21 cellular contexts compared by ENCODE assay signal in the genomic region with DNA sequence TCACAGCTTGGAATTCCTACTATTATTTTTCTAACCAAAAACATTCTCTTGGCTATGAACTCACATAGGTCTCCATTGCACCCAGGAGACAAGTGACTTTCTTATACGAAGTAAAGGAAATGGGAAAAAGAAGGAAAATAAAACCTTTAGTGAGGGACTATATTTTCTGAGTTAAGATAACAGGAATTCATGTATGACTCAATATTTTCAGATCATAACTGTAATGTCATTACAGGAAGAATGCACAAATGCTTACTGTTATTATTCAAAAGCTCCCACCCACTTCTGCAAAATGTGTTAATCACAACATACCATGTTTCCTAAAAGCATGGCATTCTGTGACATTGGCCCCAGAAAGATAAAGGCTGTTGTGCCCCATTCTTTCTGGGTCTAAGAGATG.
DNase-seq lines count a peak whose midpoint lies in the region; ATAC-seq and TF ChIP-seq lines count a peak whose summit lies in the region.
"Had no signal": no experiment of that assay in that cellular context is flagged by ENCODE, and none has a peak within 500 bp of the region (broad histone marks: within the 10 kb centered on the region; RNA-seq: fewer than 3 reads in every experiment).

No MANE protein-coding gene starts in this region.

- H3K4me3 ChIP-seq in adrenal gland = no peak overlapping the region
- no peak overlapping the region for H3K4me3 ChIP-seq in fibroblast of the aortic adventitia (ENCODE audit: low read depth, low read length)
- no peak overlapping the region for H3K4me3 ChIP-seq in skeletal muscle satellite cell (ENCODE audit: low read length)
- H3K4me3 ChIP-seq in upper lobe of right lung = no peak overlapping the region
- H3K4me3 ChIP-seq: left lung, smooth muscle cell, transverse colon had no signal

- TF ChIP-seq CTCF in adrenal gland (IDR thresholded peaks at IDR 0.05) (no peak), fibroblast of the aortic adventitia (IDR thresholded peaks at IDR 0.05; ENCODE audit: insufficient read depth, low read length) (no peak), upper lobe of right lung (IDR thresholded peaks at IDR 0.05) (no peak)

- 28 to 44% (median 34%) methylated on average over 1 of the region's 1 CpG for WGBS in adrenal gland, 4 donors

- H3K36me3 ChIP-seq in adrenal gland (replicated peaks in 1 of 2) (peaks cover 0 to 29% of the 10 kb centered on the region in 2 donors), skeletal muscle satellite cell (ENCODE audit: insufficient read depth, low read length) (no peaks in the 10 kb centered on the region), upper lobe of right lung (peaks cover 23% of the 10 kb centered on the region)

- no peaks in the 10 kb centered on the region for H3K9me3 ChIP-seq in adrenal gland (replicated peaks in 1 of 3)
- no peaks in the 10 kb centered on the region for H3K9me3 ChIP-seq in skeletal muscle satellite cell (replicated peaks; ENCODE audit: low read length)
- no peaks in the 10 kb centered on the region for H3K9me3 ChIP-seq in upper lobe of right lung
- H3K9me3 ChIP-seq: left lung, transverse colon had no signal

- TF ChIP-seq POLR2A in adrenal gland (IDR thresholded peaks at IDR 0.05) = no peak

- H3K27me3 ChIP-seq in adrenal gland = no peaks in the 10 kb centered on the region
- no peaks in the 10 kb centered on the region for H3K27me3 ChIP-seq in skeletal muscle satellite cell (ENCODE audit: control insufficient read depth, insufficient read depth, low read length)
- no peaks in the 10 kb centered on the region for H3K27me3 ChIP-seq in upper lobe of right lung
- H3K27me3 ChIP-seq: left lung, transverse colon had no signal

- ATAC-seq in Right ventricle myocardium superior (ENCODE audit: poor library complexity) (no peak), upper lobe of right lung (no peak)
- ATAC-seq: activated CD8-positive, alpha-beta memory T cell treated with anti-CD3 and anti-CD28 coated beads, Interleukin-2, amount 10 ng/mL, durations not matched to agents 7 days and 5 days; esophagus mucosa; left lung; stimulated activated naive CD8-positive, alpha-beta T cell treated with anti-CD3 and anti-CD28 coated beads, Interleukin-15, Interleukin-2, amounts not matched to agents 100 U/mL and 50 U/mL, for 24 hours had no signal

- intact Hi-C loops in adrenal gland (cut with DNase I) = no loop called here
- intact Hi-C loops in Right ventricle myocardium superior (cut with DNase I) = no loop called here
- intact Hi-C loops in upper lobe of right lung (cut with DNase I) = no loop called here
- intact Hi-C loops in posterior vena cava (cut with DNase I) = no loop called here

- H3K4me1 ChIP-seq in adrenal gland (replicated peaks in 1 of 2) = peaks cover 28 to 30% of the 10 kb centered on the region in 2 donors
- peaks cover 36% of the 10 kb centered on the region for H3K4me1 ChIP-seq in skeletal muscle satellite cell (ENCODE audit: control insufficient read depth, insufficient read depth, low read length)
- peaks cover 17% of the 10 kb centered on the region for H3K4me1 ChIP-seq in upper lobe of right lung

- peak overlapping the region; percentile 54 for H3K4me2 ChIP-seq in skeletal muscle satellite cell (ENCODE audit: low read length)
- H3K4me2 ChIP-seq: smooth muscle cell had no signal

- no peak overlapping the region for H3K9ac ChIP-seq in skeletal muscle satellite cell (ENCODE audit: low read depth, low read length)

- H3K27ac ChIP-seq in adrenal gland (peak overlapping the region in 3 of 5 donors; percentile 20 to 51 (median 47)), upper lobe of right lung (no peak overlapping the region)
- H3K27ac ChIP-seq: left lung, transverse colon had no signal

- DNase-seq in HCEC 1CT (peak; percentile 72), adrenal gland (peak in 1 of 7 donors; percentile 11), fibroblast of the aortic adventitia (ENCODE audit: low read depth) (peak; percentile 49), Right ventricle myocardium superior (no peak), upper lobe of right lung (no peak), KG1 (lab: John Stamatoyannopoulos, UW) (no peak), posterior vena cava (ENCODE audit: low spot score) (no peak)
- DNase-seq: activated CD4-positive, alpha-beta T cell treated with anti-CD3 and anti-CD28 coated beads, Interleukin-2, amount 10 ng/mL, durations not matched to agents 24 days and 14 days; activated CD8-positive, alpha-beta memory T cell treated with anti-CD3 and anti-CD28 coated beads, Interleukin-2, amount 10 ng/mL, durations not matched to agents 7 days and 5 days; DMS79; glutamatergic neuron; left lung; NCI-H1417 treated with DMSO at 0.1 percent for 48 hours; SHP77 treated with DMSO at 0.1 percent for 48 hours; stimulated activated CD4-positive, alpha-beta T cell treated with anti-CD3 and anti-CD28 coated beads, Interleukin-4, amount 100 ng/mL, for 1 hour; stimulated activated naive CD8-positive, alpha-beta T cell treated with anti-CD3 and anti-CD28 coated beads, Interleukin-15, Interleukin-2, amounts not matched to agents 100 U/mL and 50 U/mL, for 24 hours; T-helper 1 cell; transverse colon had no signal

Comparison
In these comparisons a context has a peak if more than half of its experiments do, and no peak if none do; other contexts are left out.
1. DNase-seq: peak in HCEC 1CT (single experiment) and fibroblast of the aortic adventitia (single experiment); none in Right ventricle myocardium superior (single experiment), upper lobe of right lung (single experiment), KG1 (single experiment) and posterior vena cava (single experiment).